In the genomic region with DNA sequence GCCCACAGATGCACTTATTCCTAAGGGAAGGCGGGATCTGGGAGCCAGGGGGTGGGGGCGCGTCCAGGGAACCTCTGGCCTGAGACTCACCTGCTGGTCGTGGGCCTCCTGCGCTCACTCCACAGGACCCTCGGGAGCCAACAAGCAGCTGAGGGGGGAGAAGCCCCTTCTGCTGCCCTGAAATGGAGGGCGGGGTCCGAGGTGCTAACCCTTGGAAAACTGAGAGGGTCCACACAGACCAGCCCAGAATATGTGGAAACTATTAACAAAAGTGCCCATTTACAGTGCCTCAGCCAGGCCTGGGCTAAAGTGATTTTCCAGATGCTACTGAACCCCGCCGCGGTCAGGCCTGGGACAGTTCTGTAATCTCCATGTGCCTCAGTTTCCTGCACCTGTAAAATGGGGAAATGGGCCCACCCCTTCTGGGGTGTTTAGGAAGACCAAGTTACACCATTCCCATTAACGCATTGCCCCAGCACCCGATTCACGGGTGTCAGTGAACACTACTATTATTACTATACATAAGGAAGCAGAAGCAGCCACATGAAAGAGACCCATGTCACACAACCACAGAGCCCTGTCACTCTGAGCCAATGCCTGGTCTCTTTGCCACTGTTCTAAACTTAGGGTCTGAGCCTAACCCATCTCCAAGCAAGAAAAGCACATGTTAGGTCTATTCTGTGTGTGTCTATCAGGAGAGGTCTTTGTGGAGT, we compare ENCODE assay signal across 1 cellular context.
TF ChIP-seq lines count a peak whose summit lies in the region.

No MANE protein-coding gene starts in this region.

TF ChIP-seq in K562, 482 proteins besides CTCF, POLR2A, EP300 and RAD21 (continued from another document):
- TF ChIP-seq FOXP1 (CRISPR knock-in tag; IDR thresholded peaks at IDR 0.05) (0 out of 2 replicates have a peak, but pooled peaks have one; percentile 52), SREBF1 (IDR thresholded peaks at IDR 0.05; ENCODE audit: borderline replicate concordance, low read depth, low read length) (no peak), ZNF584 (CRISPR knock-in tag; IDR thresholded peaks at IDR 0.05; ENCODE audit: low read depth) (no peak), ZNF3 (CRISPR knock-in tag; IDR thresholded peaks at IDR 0.05) (0 out of 2 replicates have a peak, but pooled peaks have one; percentile 21), PHF20 (IDR thresholded peaks at IDR 0.05; ENCODE audit: partially characterized antibody) (peak; percentile 59), HMGN3 (IDR thresholded peaks at IDR 0.05; ENCODE audit: borderline replicate concordance, extremely low read depth, insufficient read length, low read depth, low read length) (no peak), ADNP (tag; IDR thresholded peaks at IDR 0.05) (peak; percentile 87), ZNF124 (CRISPR knock-in tag; IDR thresholded peaks at IDR 0.05) (no peak)
- TF ChIP-seq, protein P1, sequence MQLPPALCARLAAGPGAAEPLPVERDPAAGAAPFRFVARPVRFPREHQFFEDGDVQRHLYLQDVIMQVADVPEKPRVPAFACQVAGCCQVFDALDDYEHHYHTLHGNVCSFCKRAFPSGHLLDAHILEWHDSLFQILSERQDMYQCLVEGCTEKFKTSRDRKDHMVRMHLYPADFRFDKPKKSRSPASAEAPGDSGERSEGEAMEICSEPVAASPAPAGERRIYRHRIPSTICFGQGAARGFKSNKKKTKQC (CRISPR knock-in tag; IDR thresholded peaks at IDR 0.05): peak; percentile 65; the same call in 1 of the 2 replicates
- TF ChIP-seq, protein P2, sequence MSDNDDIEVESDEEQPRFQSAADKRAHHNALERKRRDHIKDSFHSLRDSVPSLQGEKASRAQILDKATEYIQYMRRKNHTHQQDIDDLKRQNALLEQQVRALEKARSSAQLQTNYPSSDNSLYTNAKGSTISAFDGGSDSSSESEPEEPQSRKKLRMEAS (CRISPR knock-in tag; IDR thresholded peaks at IDR 0.05): peak; percentile 24; the same call in 1 of the 2 replicates
- TF ChIP-seq, protein P3, sequence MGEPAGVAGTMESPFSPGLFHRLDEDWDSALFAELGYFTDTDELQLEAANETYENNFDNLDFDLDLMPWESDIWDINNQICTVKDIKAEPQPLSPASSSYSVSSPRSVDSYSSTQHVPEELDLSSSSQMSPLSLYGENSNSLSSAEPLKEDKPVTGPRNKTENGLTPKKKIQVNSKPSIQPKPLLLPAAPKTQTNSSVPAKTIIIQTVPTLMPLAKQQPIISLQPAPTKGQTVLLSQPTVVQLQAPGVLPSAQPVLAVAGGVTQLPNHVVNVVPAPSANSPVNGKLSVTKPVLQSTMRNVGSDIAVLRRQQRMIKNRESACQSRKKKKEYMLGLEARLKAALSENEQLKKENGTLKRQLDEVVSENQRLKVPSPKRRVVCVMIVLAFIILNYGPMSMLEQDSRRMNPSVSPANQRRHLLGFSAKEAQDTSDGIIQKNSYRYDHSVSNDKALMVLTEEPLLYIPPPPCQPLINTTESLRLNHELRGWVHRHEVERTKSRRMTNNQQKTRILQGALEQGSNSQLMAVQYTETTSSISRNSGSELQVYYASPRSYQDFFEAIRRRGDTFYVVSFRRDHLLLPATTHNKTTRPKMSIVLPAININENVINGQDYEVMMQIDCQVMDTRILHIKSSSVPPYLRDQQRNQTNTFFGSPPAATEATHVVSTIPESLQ (CRISPR knock-in tag; IDR thresholded peaks at IDR 0.05): no peak
TF ChIP-seq in K562: peak in this region for 15.
